Comparison of ENCODE assay signal across 20 cellular contexts in the genomic region with DNA sequence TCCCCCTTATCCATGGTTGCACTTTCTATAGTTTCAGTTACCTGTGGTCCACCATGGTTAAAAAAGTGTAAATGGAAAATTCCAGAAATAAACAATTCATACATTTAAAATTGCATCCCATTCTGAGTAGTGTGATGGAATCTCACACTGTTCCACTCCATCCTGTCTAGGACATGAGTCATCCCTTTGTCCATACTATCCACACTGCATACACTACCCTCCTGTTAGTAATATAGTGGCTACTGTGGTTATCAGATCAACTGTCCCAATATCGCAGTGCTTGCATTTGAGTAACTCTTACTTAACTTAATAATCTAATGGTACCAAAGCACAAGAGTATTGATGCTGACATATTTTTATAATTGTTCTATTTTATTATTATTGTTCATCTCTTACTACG.
DNase-seq lines count a peak whose midpoint lies in the region; ATAC-seq, FAIRE-seq and TF ChIP-seq lines count a peak whose summit lies in the region.
"Had no signal": no experiment of that assay in that cellular context is flagged by ENCODE, and none has a peak within 500 bp of the region (broad histone marks: within the 10 kb centered on the region; RNA-seq: fewer than 3 reads in every experiment).

No MANE protein-coding gene starts in this region.

- H3K27ac Mint-ChIP-seq in progenitor cell of endocrine pancreas, result no peak overlapping the region
- H3K27ac Mint-ChIP-seq in chondrocyte (ENCODE audit: unreplicated experiment), result no peak overlapping the region
- H3K27ac Mint-ChIP-seq: CD4-positive, CD25-positive, alpha-beta regulatory T cell; CD8-positive, alpha-beta memory T cell; HFFc6 had no signal

- H3K9me3 Mint-ChIP-seq in progenitor cell of endocrine pancreas (ENCODE audit: low read depth) (no peaks in the 10 kb centered on the region), chondrocyte (ENCODE audit: low read depth) (no peaks in the 10 kb centered on the region)

- intact Hi-C loops in lower leg skin (cut with DNase I; ENCODE audit: low total_unique reads), result no loop called here

- 99 to 100% methylated on average over 2 of the region's 2 CpGs for WGBS in lower leg skin, 2 donors

- DNase-seq in M059J (ENCODE audit: low read depth), result peak; percentile 1
- DNase-seq in bronchial epithelial cell (ENCODE audit: low read depth), result peak; percentile 20
- peak; percentile 2 for DNase-seq in fibroblast of mammary gland (ENCODE audit: low read depth)
- no peak for DNase-seq in lower leg skin (ENCODE audit: low spot score in 2 of 2)
- DNase-seq in progenitor cell of endocrine pancreas (ENCODE audit: low spot score, unreplicated experiment), result no peak
- no peak for DNase-seq in chondrocyte (ENCODE audit: low spot score)
- DNase-seq: ACHN; BE2C; C1 segment of cervical spinal cord; CD4-positive, CD25-positive, alpha-beta regulatory T cell; CD8-positive, alpha-beta memory T cell; COR-L47; GOT3; H7; HFFc6 had no signal

- no peaks in the 10 kb centered on the region for H3K36me3 Mint-ChIP-seq in progenitor cell of endocrine pancreas (ENCODE audit: insufficient read depth)
- no peaks in the 10 kb centered on the region for H3K36me3 Mint-ChIP-seq in chondrocyte (ENCODE audit: low read depth)
- H3K36me3 Mint-ChIP-seq: CD4-positive, CD25-positive, alpha-beta regulatory T cell; CD8-positive, alpha-beta memory T cell had no signal

- FAIRE-seq in bronchial epithelial cell (lab: Jason Lieb, UNC), result no peak
- FAIRE-seq: A204.1, D721Med, GM12878 had no signal

- no peak for TF ChIP-seq POLR2A in lower leg skin (IDR thresholded peaks at IDR 0.05)

- H3K4me3 Mint-ChIP-seq in progenitor cell of endocrine pancreas (ENCODE audit: low read depth) (no peak overlapping the region), chondrocyte (ENCODE audit: unreplicated experiment) (no peak overlapping the region)
- H3K4me3 Mint-ChIP-seq: CD4-positive, CD25-positive, alpha-beta regulatory T cell; CD8-positive, alpha-beta memory T cell; HFFc6 had no signal

- H3K4me1 Mint-ChIP-seq in progenitor cell of endocrine pancreas (ENCODE audit: low read depth) (peaks cover 2% of the 10 kb centered on the region), chondrocyte (ENCODE audit: low read depth) (no peaks in the 10 kb centered on the region)
- H3K4me1 Mint-ChIP-seq: CD4-positive, CD25-positive, alpha-beta regulatory T cell; CD8-positive, alpha-beta memory T cell had no signal

- no peak for TF ChIP-seq CTCF in bronchial epithelial cell (IDR thresholded peaks at IDR 0.05; ENCODE audit: insufficient read depth, low read length, severe bottlenecking)
- TF ChIP-seq CTCF in fibroblast of mammary gland (conservative IDR thresholded peaks at IDR 0.05; ENCODE audit: control insufficient read depth, insufficient read depth, low read depth, low read length), result no peak
- TF ChIP-seq CTCF in lower leg skin (IDR thresholded peaks at IDR 0.05), result no peak
- no peak for TF ChIP-seq CTCF in progenitor cell of endocrine pancreas (IDR thresholded peaks at IDR 0.05; ENCODE audit: unreplicated experiment)
- TF ChIP-seq CTCF in chondrocyte (IDR thresholded peaks at IDR 0.05), result no peak

- H3K27me3 Mint-ChIP-seq in progenitor cell of endocrine pancreas (no peaks in the 10 kb centered on the region), chondrocyte (ENCODE audit: low read depth) (peaks cover 3% of the 10 kb centered on the region)
- H3K27me3 Mint-ChIP-seq: CD4-positive, CD25-positive, alpha-beta regulatory T cell had no signal

- H3K36me3 ChIP-seq in bronchial epithelial cell (ENCODE audit: control insufficient read depth, insufficient read depth, low read length), result no peaks in the 10 kb centered on the region

- H3K27me3 ChIP-seq in bronchial epithelial cell (ENCODE audit: control insufficient read depth, insufficient read depth, low read length), result no peaks in the 10 kb centered on the region
- H3K27me3 ChIP-seq: BE2C had no signal

- no peak for ATAC-seq in HG02885 (IDR thresholded peaks at IDR 0.05; ENCODE audit: poor library complexity, unreplicated experiment)
- ATAC-seq: GM12878, HCT116 had no signal

- no peak overlapping the region for H3K4me3 ChIP-seq in bronchial epithelial cell (ENCODE audit: low read depth, low read length)
- no peak overlapping the region for H3K4me3 ChIP-seq in fibroblast of mammary gland (ENCODE audit: control insufficient read depth, low read depth, low read length)
- no peak overlapping the region for H3K4me3 ChIP-seq in lower leg skin (ENCODE audit: low read depth, poor library complexity, severe bottlenecking)
- H3K4me3 ChIP-seq: GM12878 had no signal

Comparison
In these comparisons a context has a peak if more than half of its experiments do, and no peak if none do; other contexts are left out.
1. DNase-seq: peak in M059J (single experiment), bronchial epithelial cell (single experiment) and fibroblast of mammary gland (single experiment); none in lower leg skin (0 of 2), progenitor cell of endocrine pancreas (single experiment) and chondrocyte (single experiment).